Comparison of ENCODE assay signal across 8 cellular contexts in the genomic region with DNA sequence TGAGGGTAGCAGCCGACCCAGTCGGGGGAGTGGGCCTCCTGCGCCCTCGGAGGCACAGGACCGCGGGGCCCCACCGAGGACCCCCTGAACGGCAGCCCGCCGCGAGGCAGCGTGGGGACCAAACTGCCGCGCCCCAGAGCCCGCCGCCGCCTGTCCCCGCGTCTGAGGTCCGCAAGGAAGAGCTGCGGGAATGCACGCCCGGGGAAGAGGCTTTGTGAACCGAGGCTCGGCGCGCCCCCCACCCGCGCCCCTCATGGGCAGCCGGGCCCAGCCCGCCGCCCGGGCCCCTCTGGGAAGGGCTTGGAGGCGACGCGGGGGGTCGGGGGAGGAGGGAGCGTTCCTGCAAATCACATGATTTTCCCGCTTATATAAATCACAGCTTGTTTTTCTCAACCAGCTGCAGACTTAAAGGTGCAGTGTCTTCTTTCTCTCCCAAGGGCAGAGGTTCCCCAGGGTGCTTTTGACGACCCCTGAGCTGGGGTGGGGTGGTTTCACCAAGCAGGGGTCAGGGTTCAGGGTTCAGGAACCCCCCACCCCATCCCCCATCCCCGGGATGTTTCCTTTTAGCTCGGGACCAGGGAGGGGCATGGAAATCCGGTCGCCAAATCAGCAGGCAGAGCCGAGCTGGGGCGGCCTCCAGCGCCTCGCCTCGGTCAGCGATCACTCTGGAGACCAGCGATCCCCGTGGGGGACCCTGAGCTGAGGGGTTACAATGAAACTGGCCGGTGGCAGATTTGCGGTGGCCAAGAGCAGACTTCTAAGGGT. TPM values are rescaled to one million over a fixed set of nuclear protein-coding genes. Genes with fewer than 3 reads are reported as not detected.
A peak's percentile ranks its signal among the peaks of the same experiment; 100 is the strongest.
DNase-seq lines count a peak whose midpoint lies in the region; ATAC-seq and TF ChIP-seq lines count a peak whose summit lies in the region.

No MANE protein-coding gene starts in this region.

- TF ChIP-seq CTCF in PC-3 (conservative IDR thresholded peaks at IDR 0.05; ENCODE audit: low read depth, low read length), result no peak

- H3K27me3 Mint-ChIP-seq in stimulated activated naive CD8-positive, alpha-beta T cell treated with anti-CD3 and anti-CD28 coated beads, Interleukin-15, Interleukin-2, amounts not matched to agents 100 ng/mL and 50 ng/mL, for 24 hours, result no peaks in the 10 kb centered on the region

- intact Hi-C loops in PC-3 (cut with micrococcal nuclease) (no loop called here), sciatic nerve (cut with DNase I) (no loop called here)

- BruUV-seq in PC-3 (replicated peaks; lab: Mats Ljungman, UMichigan), result no TSS peak

- peak overlapping the region; percentile 74 for H3K4me3 Mint-ChIP-seq in stimulated activated naive CD8-positive, alpha-beta T cell treated with anti-CD3 and anti-CD28 coated beads, Interleukin-15, Interleukin-2, amounts not matched to agents 100 ng/mL and 50 ng/mL, for 24 hours

- CTCF ChIA-PET in PC-3 (lab: Charles Lee), result interaction anchor here (1.0 kb wide), 1 partner anchor 9 kb away, joined by 5 read pairs; no protein-coding TSS in a partner anchor

- no peaks in the 10 kb centered on the region for H3K9me2 ChIP-seq in PC-3 (replicated peaks; ENCODE audit: low read length)

- no peaks in the 10 kb centered on the region for H4K20me1 ChIP-seq in PC-3 (ENCODE audit: low read length)

- peaks cover 9% of the 10 kb centered on the region for H3F3A ChIP-seq in PC-3 (ENCODE audit: low read length, unreplicated experiment)

- POLR2A ChIA-PET in PC-3 (lab: Charles Lee; ENCODE audit: unreplicated experiment), result interaction anchor here (0.6 kb wide), 1 partner anchor 42 kb away, joined by 3 read pairs; no protein-coding TSS in a partner anchor

- no peaks in the 10 kb centered on the region for H3K79me2 ChIP-seq in PC-3 (ENCODE audit: low read length)

- H3K27me3 ChIP-seq in PC-3 (ENCODE audit: low read length), result no peaks in the 10 kb centered on the region

- no peaks in the 10 kb centered on the region for H3K36me3 ChIP-seq in PC-3 (ENCODE audit: low read depth, low read length)

- no peak for DNase-seq in stimulated activated naive CD8-positive, alpha-beta T cell treated with anti-CD3 and anti-CD28 coated beads, Interleukin-15, Interleukin-2, amounts not matched to agents 100 U/mL and 50 U/mL, for 24 hours
- DNase-seq in PC-3 (no peak), caudate nucleus (lab: John Stamatoyannopoulos, UW) (peak in 56 of 61 donors; percentile 27 to 88 (median 70)), inferior parietal cortex (ENCODE audit: extremely low spot score) (peak; percentile 72), sciatic nerve (ENCODE audit: low spot score) (peak; percentile 87)

- H3K27ac ChIP-seq in PC-3 (ENCODE audit: low read length) (no peak overlapping the region), caudate nucleus (ENCODE audit: low read depth, low read length) (peak overlapping the region; percentile 99)

- H3K9me3 Mint-ChIP-seq in stimulated activated naive CD8-positive, alpha-beta T cell treated with anti-CD3 and anti-CD28 coated beads, Interleukin-15, Interleukin-2, amounts not matched to agents 100 ng/mL and 50 ng/mL, for 24 hours, result no peaks in the 10 kb centered on the region

- peak overlapping the region; percentile 81 for H3K4me2 ChIP-seq in PC-3 (ENCODE audit: low read length)

- peak overlapping the region; percentile 62 for H3K4me3 ChIP-seq in PC-3 (ENCODE audit: low read length)

- H3K27ac Mint-ChIP-seq in stimulated activated naive CD8-positive, alpha-beta T cell treated with anti-CD3 and anti-CD28 coated beads, Interleukin-15, Interleukin-2, amounts not matched to agents 100 ng/mL and 50 ng/mL, for 24 hours, result peak overlapping the region; percentile 99

- no peaks in the 10 kb centered on the region for H3K36me3 Mint-ChIP-seq in stimulated activated naive CD8-positive, alpha-beta T cell treated with anti-CD3 and anti-CD28 coated beads, Interleukin-15, Interleukin-2, amounts not matched to agents 100 ng/mL and 50 ng/mL, for 24 hours (ENCODE audit: low read depth)

- ATAC-seq in stimulated activated naive CD8-positive, alpha-beta T cell treated with anti-CD3 and anti-CD28 coated beads, Interleukin-15, Interleukin-2, amounts not matched to agents 100 U/mL and 50 U/mL, for 24 hours, result no peak
- ATAC-seq in PC-3 (no peak), sciatic nerve (peak; percentile 73), GM19328 (IDR thresholded peaks at IDR 0.05; ENCODE audit: unreplicated experiment) (no peak), GM19397 (IDR thresholded peaks at IDR 0.05; ENCODE audit: unreplicated experiment) (no peak)

- H3K9me3 ChIP-seq in PC-3 (ENCODE audit: low read length), result no peaks in the 10 kb centered on the region

- no peak overlapping the region for H3K9ac ChIP-seq in PC-3 (ENCODE audit: low read length)

- H2AFZ ChIP-seq in PC-3 (ENCODE audit: low read length), result peak overlapping the region; percentile 87

- peaks cover 71% of the 10 kb centered on the region for H3K4me1 Mint-ChIP-seq in stimulated activated naive CD8-positive, alpha-beta T cell treated with anti-CD3 and anti-CD28 coated beads, Interleukin-15, Interleukin-2, amounts not matched to agents 100 ng/mL and 50 ng/mL, for 24 hours (ENCODE audit: low read depth)

- peaks cover 30% of the 10 kb centered on the region for H3K4me1 ChIP-seq in PC-3 (ENCODE audit: insufficient read depth, low read length)

RNA-seq across cellular contexts. Expression of gene ATP23, which starts 44.7 kb away (rescaled TPM):
- total RNA-seq in PC-3 (2014; rRNA removed), result 14.7 and 19.4 TPM in 2 replicates
- total RNA-seq in sciatic nerve, result 8.5 TPM

RNA-seq across cellular contexts. Expression of gene CTDSP2, which starts 50.1 kb away (rescaled TPM):
- 37.4 and 39.4 TPM in 2 replicates for total RNA-seq in PC-3 (2014; rRNA removed)
- 202 TPM for total RNA-seq in sciatic nerve

Comparison
In these comparisons a context has a peak if more than half of its experiments do, and no peak if none do; other contexts are left out.
1. DNase-seq: peak in caudate nucleus (56 of 61), inferior parietal cortex (single experiment) and sciatic nerve (single experiment); none in stimulated activated naive CD8-positive, alpha-beta T cell treated with anti-CD3 and anti-CD28 coated beads, Interleukin-15, Interleukin-2, amounts not matched to agents 100 U/mL and 50 U/mL, for 24 hours (single experiment) and PC-3 (single experiment).